ENCODE assay signal across 11 cellular contexts in genomic region chr4:26936284-26937065, GRCh38.
DNase-seq lines count a peak whose midpoint lies in the region; ATAC-seq, FAIRE-seq and TF ChIP-seq lines count a peak whose summit lies in the region.
"Had no signal": no experiment of that assay in that cellular context is flagged by ENCODE, and none has a peak within 500 bp of the region (broad histone marks: within the 10 kb centered on the region; RNA-seq: fewer than 3 reads in every experiment).

No MANE protein-coding gene starts in this region.

- no peak overlapping the region for H3K9ac ChIP-seq in BLaER1 treated with 17β-estradiol and CSF1 and Interleukin-3, amounts not matched to agents 10 nM and 100 nM
- H3K9ac ChIP-seq in K562 (ENCODE audit: insufficient read depth in 1 of 2, low read depth in 2 of 2, low read length in 2 of 2), result no peak overlapping the region; a peak in 1 of 4 replicates
- H3K9ac ChIP-seq in mesenchymal stem cell (ENCODE audit: low read length), result no peak overlapping the region

- peaks cover 0 to 10% (median 0%) of the 10 kb centered on the region in 11 experiments; a peak in 3 of 22 replicates for H3K9me3 ChIP-seq in BLaER1 treated with 17β-estradiol and CSF1 and Interleukin-3, amounts not matched to agents 10 nM and 100 nM (replicated peaks in 1 of 11)
- H3K9me3 ChIP-seq in K562 (replicated peaks; ENCODE audit: control insufficient read depth, insufficient read depth, low read depth, low read length), result no peaks in the 10 kb centered on the region
- no peaks in the 10 kb centered on the region for H3K9me3 ChIP-seq in mesenchymal stem cell (ENCODE audit: control insufficient read depth, low read length)
- H3K9me3 ChIP-seq: gastrocnemius medialis had no signal

- H3K27ac ChIP-seq in BLaER1 treated with 17β-estradiol and CSF1 and Interleukin-3, amounts not matched to agents 10 nM and 100 nM, result peak overlapping the region in 1 of 11 experiments; percentile 21; a peak in 1 of 22 replicates
- H3K27ac ChIP-seq in K562 (ENCODE audit: extremely low read depth, low read depth, low read length) (peak overlapping the region; percentile 11; the same call in 1 of the 3 replicates), mesenchymal stem cell (ENCODE audit: low read length, poor library complexity, severe bottlenecking) (no peak overlapping the region)
- H3K27ac ChIP-seq: gastrocnemius medialis had no signal

- H2BK120ac ChIP-seq in mesenchymal stem cell (ENCODE audit: low read depth, low read length), result no peak overlapping the region

- H3K4me3 ChIP-seq in BLaER1 treated with 17β-estradiol and CSF1 and Interleukin-3, amounts not matched to agents 10 nM and 100 nM, result no peak overlapping the region
- H3K4me3 ChIP-seq in Jurkat, Clone E6-1 (ENCODE audit: low read length), result no peak overlapping the region
- no peak overlapping the region for H3K4me3 ChIP-seq in K562
- no peak overlapping the region for H3K4me3 ChIP-seq in mesenchymal stem cell (ENCODE audit: insufficient read depth in 1 of 2, low read depth in 1 of 2, low read length in 2 of 2)
- H3K4me3 ChIP-seq: gastrocnemius medialis had no signal

- POLR2A ChIA-PET in K562 (lab: Yijun Ruan, JAX), result interaction anchor here (0.6 kb wide), 1 partner anchor 230 kb away, joined by 3 read pairs; no protein-coding TSS in a partner anchor

- no peak for TF ChIP-seq POLR2A in K562 (conservative IDR thresholded peaks at IDR 0.05)

- no peaks in the 10 kb centered on the region for H3K79me2 ChIP-seq in K562 (ENCODE audit: control insufficient read depth, insufficient read depth, low read length)

- no peak overlapping the region for H3K23ac ChIP-seq in mesenchymal stem cell (ENCODE audit: low read length in 2 of 2)

- peaks cover 3% of the 10 kb centered on the region for H3K9me1 ChIP-seq in K562 (ENCODE audit: control insufficient read depth, insufficient read depth, low read length)

- H3K18ac ChIP-seq in mesenchymal stem cell (ENCODE audit: low read depth in 1 of 2, low read length in 2 of 2), result no peak overlapping the region

- BruUV-seq in K562 (replicated peaks; lab: Mats Ljungman, UMichigan), result no TSS peak

- H2AFZ ChIP-seq in K562 (ENCODE audit: low read depth, low read length) (no peak overlapping the region), mesenchymal stem cell (ENCODE audit: low read depth, low read length) (no peak overlapping the region)

- peak overlapping the region in 1 of 2 experiments; percentile 22 for H3K4ac ChIP-seq in mesenchymal stem cell (ENCODE audit: low read depth in 1 of 2, low read length in 2 of 2)

- H2BK5ac ChIP-seq in mesenchymal stem cell (ENCODE audit: low read depth, low read length, poor library complexity, severe bottlenecking), result no peak overlapping the region

- peaks cover 0 to 75% (median 6%) of the 10 kb centered on the region in 11 experiments; a peak in 9 of 22 replicates for H4K20me1 ChIP-seq in BLaER1 treated with 17β-estradiol and CSF1 and Interleukin-3, amounts not matched to agents 10 nM and 100 nM
- no peaks in the 10 kb centered on the region for H4K20me1 ChIP-seq in K562 (replicated peaks; ENCODE audit: control insufficient read depth, insufficient read depth, low read length)

- no peak overlapping the region for H3K14ac ChIP-seq in mesenchymal stem cell (ENCODE audit: low read length in 2 of 2)

- ATAC-seq in K562 (peak; percentile 92), GM18868 (IDR thresholded peaks at IDR 0.05; ENCODE audit: unreplicated experiment) (no peak)
- ATAC-seq: gastrocnemius medialis had no signal

- WGBS in K562 (ENCODE audit: insufficient coverage, low coverage, missing lambda C conversion rate), result 4% methylated on average over 5 of the region's 5 CpGs
- WGBS in mesenchymal stem cell, result 66% methylated on average over 5 of the region's 5 CpGs

- H2BK15ac ChIP-seq in mesenchymal stem cell (ENCODE audit: low read depth, poor library complexity, severe bottlenecking), result no peak overlapping the region

- TF ChIP-seq EP300 in K562 (IDR thresholded peaks at IDR 0.05; ENCODE audit: low read length), result no peak; the same call in 1 of the 2 replicates

- peak overlapping the region in 8 of 11 experiments; percentile 0 to 35 (median 20); a peak in 12 of 22 replicates for H3K4me2 ChIP-seq in BLaER1 treated with 17β-estradiol and CSF1 and Interleukin-3, amounts not matched to agents 10 nM and 100 nM
- H3K4me2 ChIP-seq in K562 (ENCODE audit: insufficient read depth, low read length), result peak overlapping the region; percentile 30
- no peak overlapping the region for H3K4me2 ChIP-seq in mesenchymal stem cell (ENCODE audit: low read length, poor library complexity, severe bottlenecking)

- CTCF ChIA-PET in K562 (lab: Yijun Ruan, JAX; ENCODE audit: low intra/inter-chr PET ratio), result no interaction called here

- H4K8ac ChIP-seq in mesenchymal stem cell (ENCODE audit: low read length), result no peak overlapping the region

- peak; percentile 28 for DNase-seq in Jurkat, Clone E6-1 (ENCODE audit: low read depth, low spot score)
- DNase-seq in K562 (ENCODE audit: extremely low read depth in 1 of 4, low spot score in 3 of 4), result peak; percentile 24 to 87 (median 28)
- peak; percentile 71 for DNase-seq in mesenchymal stem cell
- DNase-seq in NCI-H1092 (lab: John Stamatoyannopoulos, UW), result no peak
- DNase-seq in ureter (ENCODE audit: low spot score), result no peak
- DNase-seq in cerebellar nuclear complex (lab: John Stamatoyannopoulos, UW), result no peak
- DNase-seq: C1 segment of cervical spinal cord, gastrocnemius medialis, NCI-H1436 treated with DMSO at 0.1 percent for 48 hours had no signal

- no peak for TF ChIP-seq CTCF in K562 (IDR thresholded peaks at IDR 0.05 in 2 of 3, conservative IDR thresholded peaks at IDR 0.05 in 1 of 3; ENCODE audit: insufficient read depth in 2 of 3, low read depth in 1 of 3, low read length in 3 of 3)

- H2AK5ac ChIP-seq in mesenchymal stem cell (ENCODE audit: low read length, severe bottlenecking), result no peak overlapping the region

- no peak for TF ChIP-seq RAD21 in K562 (CRISPR knock-in tag; conservative IDR thresholded peaks at IDR 0.05 in 1 of 2, IDR thresholded peaks at IDR 0.05 in 1 of 2)

- peak; percentile 99 for FAIRE-seq in K562 (lab: Jason Lieb, UNC)

- no peak overlapping the region for H4K91ac ChIP-seq in mesenchymal stem cell (ENCODE audit: low read length)

- H3K36me3 ChIP-seq in BLaER1 treated with 17β-estradiol and CSF1 and Interleukin-3, amounts not matched to agents 10 nM and 100 nM, result peaks cover 0 to 72% (median 28%) of the 10 kb centered on the region in 11 experiments; a peak in 17 of 22 replicates
- no peaks in the 10 kb centered on the region for H3K36me3 ChIP-seq in K562 (ENCODE audit: control insufficient read depth, insufficient read depth, low read length)
- no peaks in the 10 kb centered on the region for H3K36me3 ChIP-seq in mesenchymal stem cell (ENCODE audit: control insufficient read depth in 1 of 2, insufficient read depth in 2 of 2, low read depth in 1 of 2, low read length in 2 of 2)
- H3K36me3 ChIP-seq: gastrocnemius medialis had no signal

- H3K4me1 ChIP-seq in BLaER1 treated with 17β-estradiol and CSF1 and Interleukin-3, amounts not matched to agents 10 nM and 100 nM, result peaks cover 4 to 47% (median 26%) of the 10 kb centered on the region in 10 experiments; a peak in 18 of 20 replicates
- H3K4me1 ChIP-seq in K562 (replicated peaks in 1 of 2; ENCODE audit: control insufficient read depth in 2 of 2, insufficient read depth in 2 of 2, low read length in 2 of 2) (peaks cover 12 to 33% of the 10 kb centered on the region in 2 experiments), mesenchymal stem cell (ENCODE audit: control insufficient read depth, insufficient read depth, low read depth, low read length) (peaks cover 3% of the 10 kb centered on the region)
- H3K4me1 ChIP-seq: gastrocnemius medialis had no signal

- no peaks in the 10 kb centered on the region for H3K27me3 ChIP-seq in BLaER1 treated with 17β-estradiol and CSF1 and Interleukin-3, amounts not matched to agents 10 nM and 100 nM
- H3K27me3 ChIP-seq in K562 (ENCODE audit: control insufficient read depth in 2 of 2, insufficient read depth in 2 of 2, low read length in 2 of 2) (no peaks in the 10 kb centered on the region), mesenchymal stem cell (ENCODE audit: control insufficient read depth in 1 of 2, insufficient read depth in 1 of 2, low read length in 2 of 2) (no peaks in the 10 kb centered on the region)
- H3K27me3 ChIP-seq: gastrocnemius medialis had no signal

- in situ Hi-C loops in K562 (cut with MboI), result no loop called here

- H3K79me1 ChIP-seq in mesenchymal stem cell (replicated peaks; ENCODE audit: low read length, poor library complexity, severe bottlenecking), result peaks cover 9% of the 10 kb centered on the region

- intact Hi-C loops in K562 (cut with micrococcal nuclease), result loop anchor here (2.0 kb wide), 1 partner anchor 76 kb away; the partner anchor contains the start of gene STIM2

- H2BK12ac ChIP-seq in mesenchymal stem cell (ENCODE audit: low read length in 2 of 2), result no peak overlapping the region

TF ChIP-seq in K562, 482 proteins besides CTCF, POLR2A, EP300 and RAD21 (continues in another document):
- peak; percentile 68 for TF ChIP-seq EHMT2 (IDR thresholded peaks at IDR 0.05)
- peak; percentile 90 for TF ChIP-seq ATF3 (IDR thresholded peaks at IDR 0.05)
- no peak for TF ChIP-seq ATF3 (CRISPR knock-in tag; conservative IDR thresholded peaks at IDR 0.05)
- no peak for TF ChIP-seq JUNB (CRISPR knock-in tag; conservative IDR thresholded peaks at IDR 0.05)
- TF ChIP-seq ZNF165 (CRISPR knock-in tag; IDR thresholded peaks at IDR 0.05; ENCODE audit: borderline replicate concordance), result no peak
- TF ChIP-seq MBD2 (IDR thresholded peaks at IDR 0.05; ENCODE audit: borderline replicate concordance, low read depth), result no peak
- peak; percentile 45; the same call in 1 of the 2 replicates for TF ChIP-seq ZNF766 (CRISPR knock-in tag; conservative IDR thresholded peaks at IDR 0.05)
- no peak for TF ChIP-seq ZC3H4 (CRISPR knock-in tag; IDR thresholded peaks at IDR 0.05; ENCODE audit: borderline replicate concordance)
- no peak for TF ChIP-seq ZNF76 (CRISPR knock-in tag; IDR thresholded peaks at IDR 0.05; ENCODE audit: borderline replicate concordance)
- no peak for TF ChIP-seq GTF2F1 (IDR thresholded peaks at IDR 0.05; ENCODE audit: low read depth, low read length)
- TF ChIP-seq GATAD2A (IDR thresholded peaks at IDR 0.05), result no peak
- no peak for TF ChIP-seq HEY1 (CRISPR knock-in tag; IDR thresholded peaks at IDR 0.05; ENCODE audit: borderline replicate concordance)
- TF ChIP-seq GABPB1 (CRISPR knock-in tag; IDR thresholded peaks at IDR 0.05), result no peak
- TF ChIP-seq ZNF12 (CRISPR knock-in tag; IDR thresholded peaks at IDR 0.05), result no peak
- no peak for TF ChIP-seq KLF10 (CRISPR knock-in tag; IDR thresholded peaks at IDR 0.05)

Comparison
In these comparisons a context has a peak if more than half of its experiments do, and no peak if none do; other contexts are left out.
1. DNase-seq: peak in Jurkat, Clone E6-1 (single experiment), K562 (4 of 4) and mesenchymal stem cell (single experiment); none in NCI-H1092 (single experiment), ureter (single experiment) and cerebellar nuclear complex (0 of 2).